Comparison of ENCODE assay signal across 8 cellular contexts in the genomic region with DNA sequence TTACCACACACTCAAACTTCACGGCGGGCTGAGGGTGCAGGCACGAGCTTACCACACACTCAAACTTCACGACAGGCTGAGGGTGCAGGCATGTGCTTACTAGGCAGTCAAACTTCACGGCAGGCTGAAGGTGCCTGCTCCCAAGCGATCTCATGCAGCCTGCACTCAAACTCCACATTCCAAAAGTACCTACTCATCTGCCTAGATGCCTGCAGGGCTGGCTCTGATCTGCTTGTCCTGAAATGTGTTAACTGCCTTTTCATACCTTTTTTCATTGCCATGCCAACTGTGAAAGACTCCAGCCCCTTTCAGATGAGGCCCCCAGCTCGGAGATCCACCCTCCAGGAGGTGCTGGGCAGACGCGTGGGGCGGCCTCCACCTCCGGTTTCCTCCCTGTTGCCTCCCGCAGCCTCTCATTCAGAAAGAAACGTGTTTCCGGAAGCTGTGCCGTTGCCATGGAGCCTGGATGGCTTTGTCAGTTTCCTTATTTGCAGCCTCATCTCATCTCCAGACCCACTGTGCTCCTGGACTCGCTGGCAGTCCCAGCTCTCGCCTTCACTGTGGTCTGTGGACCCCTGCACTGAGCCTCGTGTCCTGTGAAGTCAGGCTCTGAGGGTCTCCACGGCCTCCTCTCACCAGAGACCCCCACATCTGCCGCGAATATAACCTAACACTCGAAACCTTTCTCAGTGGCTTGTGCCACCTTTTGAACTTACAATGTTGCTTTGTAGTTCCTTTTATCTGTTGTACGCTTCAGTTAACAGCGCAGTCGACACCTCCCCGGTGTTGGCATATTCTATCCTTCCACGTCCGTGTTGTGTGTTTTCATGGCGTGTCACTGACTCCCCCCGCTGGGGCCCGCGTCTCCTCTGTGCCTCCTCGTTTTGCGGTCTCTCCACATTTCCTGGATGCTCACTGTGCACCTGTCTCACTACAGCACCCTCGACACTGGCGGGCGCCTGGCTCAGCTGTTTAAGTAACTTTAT.
DNase-seq lines count a peak whose midpoint lies in the region; ATAC-seq and TF ChIP-seq lines count a peak whose summit lies in the region.

No MANE protein-coding gene starts in this region.

- TF ChIP-seq CTCF in omental fat pad (IDR thresholded peaks at IDR 0.05), result no peak

- peaks cover 10 to 17% of the 10 kb centered on the region in 2 donors for H3K4me1 Mint-ChIP-seq in effector memory CD8-positive, alpha-beta T cell (ENCODE audit: low read depth in 2 of 2)

- no peaks in the 10 kb centered on the region for H3K27me3 Mint-ChIP-seq in effector memory CD8-positive, alpha-beta T cell

- peaks cover 2 to 3% of the 10 kb centered on the region in 2 donors for H3K9me3 Mint-ChIP-seq in effector memory CD8-positive, alpha-beta T cell

- POLR2A ChIA-PET in HEK293T (lab: Yijun Ruan, JAX), result no interaction called here

- peak overlapping the region; percentile 78 to 87 for H3K4me3 Mint-ChIP-seq in effector memory CD8-positive, alpha-beta T cell

- peak; percentile 91 for ATAC-seq in GM21529 (IDR thresholded peaks at IDR 0.05; ENCODE audit: unreplicated experiment)
- peak; percentile 89 for ATAC-seq in effector memory CD8-positive, alpha-beta T cell (replicated peaks)
- no peak for ATAC-seq in omental fat pad (ENCODE audit: low FRiP score)

- H3K36me3 Mint-ChIP-seq in effector memory CD8-positive, alpha-beta T cell (ENCODE audit: insufficient read depth), result peaks cover 5% of the 10 kb centered on the region

- H3K27ac Mint-ChIP-seq in effector memory CD8-positive, alpha-beta T cell, result peak overlapping the region; percentile 89 to 93

- DNase-seq in NCI-H128 (lab: John Stamatoyannopoulos, UW; ENCODE audit: unreplicated experiment) (peak; percentile 26), NCI-H446 treated with DMSO at 0.1 percent for 48 hours (lab: John Stamatoyannopoulos, UW) (no peak), omental fat pad (ENCODE audit: low spot score) (no peak), HEK293T (ENCODE audit: extremely low spot score) (no peak)
- DNase-seq in activated CD4-positive, alpha-beta T cell treated with anti-CD3 and anti-CD28 coated beads, Interleukin-2, amount 50 U/mL, for 24 hours (ENCODE audit: low read depth in 1 of 2, low spot score in 1 of 2), result peak; percentile 12 to 39
- peak; percentile 49 to 59 (median 51) for DNase-seq in effector memory CD8-positive, alpha-beta T cell
- DNase-seq in stimulated activated CD4-positive, alpha-beta T cell treated with anti-CD3 and anti-CD28 coated beads, Interleukin-12 subunit alpha, Interleukin-12 subunit beta, amount 100 ng/mL, for 48 hours (ENCODE audit: low read depth in 2 of 3, low spot score in 1 of 3), result peak; percentile 27 to 47 (median 34)

- CTCF ChIA-PET in HEK293T (lab: Yijun Ruan, JAX), result no interaction called here

TF ChIP-seq in HEK293T, 16 proteins besides CTCF, POLR2A, EP300 and RAD21:
- TF ChIP-seq, protein P1, sequence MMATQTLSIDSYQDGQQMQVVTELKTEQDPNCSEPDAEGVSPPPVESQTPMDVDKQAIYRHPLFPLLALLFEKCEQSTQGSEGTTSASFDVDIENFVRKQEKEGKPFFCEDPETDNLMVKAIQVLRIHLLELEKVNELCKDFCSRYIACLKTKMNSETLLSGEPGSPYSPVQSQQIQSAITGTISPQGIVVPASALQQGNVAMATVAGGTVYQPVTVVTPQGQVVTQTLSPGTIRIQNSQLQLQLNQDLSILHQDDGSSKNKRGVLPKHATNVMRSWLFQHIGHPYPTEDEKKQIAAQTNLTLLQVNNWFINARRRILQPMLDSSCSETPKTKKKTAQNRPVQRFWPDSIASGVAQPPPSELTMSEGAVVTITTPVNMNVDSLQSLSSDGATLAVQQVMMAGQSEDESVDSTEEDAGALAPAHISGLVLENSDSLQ (IDR thresholded peaks at IDR 0.05), result no peak
- TF ChIP-seq BHLHE40 (IDR thresholded peaks at IDR 0.05; ENCODE audit: borderline replicate concordance) (no peak), HDGF (IDR thresholded peaks at IDR 0.05; ENCODE audit: borderline replicate concordance) (no peak)

Comparison
In these comparisons a context has a peak if more than half of its experiments do, and no peak if none do; other contexts are left out.
1. DNase-seq: peak in NCI-H128 (single experiment), activated CD4-positive, alpha-beta T cell treated with anti-CD3 and anti-CD28 coated beads, Interleukin-2, amount 50 U/mL, for 24 hours (2 of 2), effector memory CD8-positive, alpha-beta T cell (3 of 3) and stimulated activated CD4-positive, alpha-beta T cell treated with anti-CD3 and anti-CD28 coated beads, Interleukin-12 subunit alpha, Interleukin-12 subunit beta, amount 100 ng/mL, for 48 hours (3 of 3); none in NCI-H446 treated with DMSO at 0.1 percent for 48 hours (single experiment), omental fat pad (single experiment) and HEK293T (single experiment).